Comparison of ENCODE assay signal across 21 cellular contexts in genomic region chr14:24924544-24924943, GRCh38.
A peak's percentile ranks its signal among the peaks of the same experiment; 100 is the strongest.
DNase-seq lines count a peak whose midpoint lies in the region; ATAC-seq and TF ChIP-seq lines count a peak whose summit lies in the region.
"Had no signal": no experiment of that assay in that cellular context is flagged by ENCODE, and none has a peak within 500 bp of the region (broad histone marks: within the 10 kb centered on the region; RNA-seq: fewer than 3 reads in every experiment).

No MANE protein-coding gene starts in this region.

- no peak overlapping the region for H3K9ac ChIP-seq in IMR-90 (ENCODE audit: low read depth, low read length)
- H3K9ac ChIP-seq: BLaER1 treated with 17β-estradiol and CSF1 and Interleukin-3, amounts not matched to agents 10 nM and 100 nM; SK-N-SH had no signal

- dilution Hi-C loops in IMR-90 (cut with HindIII; ENCODE audit: low sequenced_read_pairs, unreplicated experiment): no loop called here

- no peak for TF ChIP-seq CTCF in GM12865 (IDR thresholded peaks at IDR 0.05; ENCODE audit: insufficient read depth, low read depth, low read length, missing control alignments)
- no peak for TF ChIP-seq CTCF in IMR-90 (conservative IDR thresholded peaks at IDR 0.05; ENCODE audit: low read depth, low read length)

- no peak overlapping the region for H2AK5ac ChIP-seq in IMR-90 (ENCODE audit: low read depth, low read length)

- no peak overlapping the region for H2BK5ac ChIP-seq in IMR-90 (ENCODE audit: low read depth, low read length, poor library complexity, severe bottlenecking)

- H4K8ac ChIP-seq in IMR-90 (ENCODE audit: low read depth in 2 of 2, low read length in 2 of 2): no peak overlapping the region

- no peak overlapping the region for H3K27ac Mint-ChIP-seq in activated naive CD4-positive, alpha-beta T cell treated with anti-CD3 and anti-CD28 coated beads, Interleukin-2, amount 10 ng/mL, durations not matched to agents 7 days and 5 days
- H3K27ac Mint-ChIP-seq: CD4-positive, alpha-beta memory T cell had no signal

- ATAC-seq in GM19397 (IDR thresholded peaks at IDR 0.05; ENCODE audit: unreplicated experiment): peak; percentile 58
- peak; percentile 68 for ATAC-seq in HG02798 (IDR thresholded peaks at IDR 0.05; ENCODE audit: poor library complexity, unreplicated experiment)
- no peak for ATAC-seq in IMR-90 (ENCODE audit: low read depth)
- ATAC-seq: Panc1 had no signal

- no peaks in the 10 kb centered on the region for H3K27me3 ChIP-seq in IMR-90 (ENCODE audit: control insufficient read depth, insufficient read depth, low read length)
- H3K27me3 ChIP-seq: BLaER1 treated with 17β-estradiol and CSF1 and Interleukin-3, amounts not matched to agents 10 nM and 100 nM; MG63 had no signal

- H3K27me3 Mint-ChIP-seq in activated naive CD4-positive, alpha-beta T cell treated with anti-CD3 and anti-CD28 coated beads, Interleukin-2, amount 10 ng/mL, durations not matched to agents 7 days and 5 days: no peaks in the 10 kb centered on the region

- no peaks in the 10 kb centered on the region for H4K20me1 ChIP-seq in IMR-90 (ENCODE audit: insufficient read depth, low read length)
- H4K20me1 ChIP-seq: BLaER1 treated with 17β-estradiol and CSF1 and Interleukin-3, amounts not matched to agents 10 nM and 100 nM had no signal

- no peak overlapping the region for H3K4me2 ChIP-seq in IMR-90 (ENCODE audit: low read depth, low read length)
- H3K4me2 ChIP-seq: BLaER1 treated with 17β-estradiol and CSF1 and Interleukin-3, amounts not matched to agents 10 nM and 100 nM; SK-N-SH had no signal

- intact Hi-C loops in IMR-90 (cut with micrococcal nuclease): no loop called here

- no peak overlapping the region for H2AFZ ChIP-seq in IMR-90 (replicated peaks; ENCODE audit: low read length, poor library complexity)

- no peaks in the 10 kb centered on the region for H3K36me3 Mint-ChIP-seq in activated naive CD4-positive, alpha-beta T cell treated with anti-CD3 and anti-CD28 coated beads, Interleukin-2, amount 10 ng/mL, durations not matched to agents 7 days and 5 days
- H3K36me3 Mint-ChIP-seq: CD4-positive, alpha-beta memory T cell had no signal

- H3K9me3 ChIP-seq in IMR-90 (ENCODE audit: control insufficient read depth, insufficient read depth, low read length): no peaks in the 10 kb centered on the region
- H3K9me3 ChIP-seq: BLaER1 treated with 17β-estradiol and CSF1 and Interleukin-3, amounts not matched to agents 10 nM and 100 nM; Caco-2; MG63; SK-N-SH had no signal

- DNase-seq in GM12865 (ENCODE audit: low read depth): peak; percentile 17
- DNase-seq in IMR-90: no peak
- DNase-seq in activated naive CD4-positive, alpha-beta T cell treated with anti-CD3 and anti-CD28 coated beads, Interleukin-2, amount 10 ng/mL, durations not matched to agents 7 days and 5 days: no peak
- no peak for DNase-seq in dermis blood vessel endothelial cell
- no peak for DNase-seq in A172 (ENCODE audit: low spot score)
- no peak for DNase-seq in NCI-H1694 (lab: John Stamatoyannopoulos, UW)
- DNase-seq: Caco-2; CD4-positive, alpha-beta memory T cell; DND-41; MG63; NCI-H1436 treated with DMSO at 0.1 percent for 48 hours; NCI-H226; NCI-H774; SIG-M5; SK-N-SH; T-helper 2 cell had no signal

- no peaks in the 10 kb centered on the region for H3K4me1 Mint-ChIP-seq in activated naive CD4-positive, alpha-beta T cell treated with anti-CD3 and anti-CD28 coated beads, Interleukin-2, amount 10 ng/mL, durations not matched to agents 7 days and 5 days
- H3K4me1 Mint-ChIP-seq: CD4-positive, alpha-beta memory T cell had no signal

- no peaks in the 10 kb centered on the region for H3K9me3 Mint-ChIP-seq in activated naive CD4-positive, alpha-beta T cell treated with anti-CD3 and anti-CD28 coated beads, Interleukin-2, amount 10 ng/mL, durations not matched to agents 7 days and 5 days
- H3K9me3 Mint-ChIP-seq: CD4-positive, alpha-beta memory T cell had no signal

- no peak overlapping the region for H2AK9ac ChIP-seq in IMR-90 (replicated peaks; ENCODE audit: low read depth, low read length, poor library complexity)

- H3K27ac ChIP-seq in IMR-90 (ENCODE audit: insufficient read depth, low read length): no peak overlapping the region
- H3K27ac ChIP-seq: 22Rv1; BLaER1 treated with 17β-estradiol and CSF1 and Interleukin-3, amounts not matched to agents 10 nM and 100 nM had no signal

- H2BK15ac ChIP-seq in IMR-90 (ENCODE audit: low read depth, low read length): no peak overlapping the region

- H3K79me1 ChIP-seq in IMR-90 (ENCODE audit: low read depth in 1 of 2, low read length in 2 of 2): no peaks in the 10 kb centered on the region

- WGBS in IMR-90 (ENCODE audit: extremely low coverage in 2 of 2, insufficient read length in 1 of 2), 2 experiments: 67% methylated on average over 1 of the region's 3 CpGs; no CpG with 5 or more reads in 1 of the 2 experiments

- no peak overlapping the region for H2BK120ac ChIP-seq in IMR-90 (ENCODE audit: low read depth, low read length)

- no peaks in the 10 kb centered on the region for H3K36me3 ChIP-seq in IMR-90 (ENCODE audit: control insufficient read depth, insufficient read depth, low read length)
- H3K36me3 ChIP-seq: BLaER1 treated with 17β-estradiol and CSF1 and Interleukin-3, amounts not matched to agents 10 nM and 100 nM; MG63 had no signal

- H4K91ac ChIP-seq in IMR-90 (ENCODE audit: insufficient read depth, low read depth, low read length): no peak overlapping the region

- H2BK20ac ChIP-seq in IMR-90 (ENCODE audit: low read depth, low read length): no peak overlapping the region

- TF ChIP-seq RAD21 in IMR-90 (IDR thresholded peaks at IDR 0.05; ENCODE audit: low read length): no peak

- H3K9me1 ChIP-seq in IMR-90 (ENCODE audit: insufficient read depth, low read length): no peaks in the 10 kb centered on the region; the same call in 1 of the 2 replicates

- POLR2A ChIA-PET in IMR-90 (lab: Charles Lee; ENCODE audit: unreplicated experiment): no interaction called here

- no peak for TF ChIP-seq POLR2A in IMR-90 (IDR thresholded peaks at IDR 0.05; ENCODE audit: low read depth, low read length)

- H3K4ac ChIP-seq in IMR-90 (ENCODE audit: low read depth, low read length): no peak overlapping the region

- H3K56ac ChIP-seq in IMR-90 (ENCODE audit: extremely low read depth, insufficient read depth, low read length): no peak overlapping the region

- H3K4me1 ChIP-seq in IMR-90 (ENCODE audit: control insufficient read depth, insufficient read depth, low read length): peaks cover 4% of the 10 kb centered on the region; the same call in 1 of the 2 replicates
- H3K4me1 ChIP-seq: Caco-2 had no signal

- CTCF ChIA-PET in IMR-90 (lab: Yijun Ruan, JAX): no interaction called here
- CTCF ChIA-PET in activated naive CD4-positive, alpha-beta T cell treated with anti-CD3 and anti-CD28 coated beads, Interleukin-2, amount 10 ng/mL, durations not matched to agents 7 days and 5 days (lab: Charles Lee): no interaction called here

- no peak overlapping the region for H3K4me3 ChIP-seq in GM12865 (ENCODE audit: low read depth, low read length)
- H3K4me3 ChIP-seq in IMR-90 (ENCODE audit: insufficient read depth, low read depth, low read length): no peak overlapping the region
- H3K4me3 ChIP-seq: BLaER1 treated with 17β-estradiol and CSF1 and Interleukin-3, amounts not matched to agents 10 nM and 100 nM; MG63 had no signal

- H3K4me3 Mint-ChIP-seq in activated naive CD4-positive, alpha-beta T cell treated with anti-CD3 and anti-CD28 coated beads, Interleukin-2, amount 10 ng/mL, durations not matched to agents 7 days and 5 days: no peak overlapping the region
- H3K4me3 Mint-ChIP-seq: CD4-positive, alpha-beta memory T cell had no signal

- BruUV-seq in IMR-90 (replicated peaks; lab: Mats Ljungman, UMichigan): no TSS peak

- no peak overlapping the region for H3K18ac ChIP-seq in IMR-90 (ENCODE audit: low read depth, low read length)

- no peak overlapping the region for H3K23ac ChIP-seq in IMR-90 (ENCODE audit: low read depth, low read length)

- 0 out of 2 replicates have a peak overlapping the region, but pooled peaks have one; percentile 37 for H3K14ac ChIP-seq in IMR-90 (replicated peaks; ENCODE audit: low read depth, low read length)

- in situ Hi-C loops in IMR-90 (cut with MboI; ENCODE audit: low sequenced_read_pairs): no loop called here

- H4K5ac ChIP-seq in IMR-90 (ENCODE audit: low read depth, low read length): no peak overlapping the region

TF ChIP-seq in IMR-90, 13 proteins besides CTCF, POLR2A, EP300 and RAD21:
- TF ChIP-seq CHD1 (IDR thresholded peaks at IDR 0.05; ENCODE audit: low read depth, low read length): no peak
- no peak for TF ChIP-seq MXI1 (IDR thresholded peaks at IDR 0.05; ENCODE audit: borderline replicate concordance, low read depth, low read length)
- no peak for TF ChIP-seq FOS (IDR thresholded peaks at IDR 0.05; ENCODE audit: low read depth, low read length)
- no peak for TF ChIP-seq ELK1 (IDR thresholded peaks at IDR 0.05; ENCODE audit: borderline replicate concordance, low read depth, low read length)
- no peak for TF ChIP-seq MAZ (IDR thresholded peaks at IDR 0.05; ENCODE audit: borderline replicate concordance, low read depth, low read length)
- TF ChIP-seq RFX5 (IDR thresholded peaks at IDR 0.05; ENCODE audit: low read depth, low read length): no peak
- no peak for TF ChIP-seq RCOR1 (IDR thresholded peaks at IDR 0.05; ENCODE audit: insufficient replicate concordance, low read length)
- no peak for TF ChIP-seq SMC3 (IDR thresholded peaks at IDR 0.05; ENCODE audit: low read depth, low read length)
- TF ChIP-seq CEBPB (IDR thresholded peaks at IDR 0.05; ENCODE audit: low read depth, low read length): no peak
- no peak for TF ChIP-seq BHLHE40 (IDR thresholded peaks at IDR 0.05; ENCODE audit: low read depth, low read length)
- TF ChIP-seq, protein P1, sequence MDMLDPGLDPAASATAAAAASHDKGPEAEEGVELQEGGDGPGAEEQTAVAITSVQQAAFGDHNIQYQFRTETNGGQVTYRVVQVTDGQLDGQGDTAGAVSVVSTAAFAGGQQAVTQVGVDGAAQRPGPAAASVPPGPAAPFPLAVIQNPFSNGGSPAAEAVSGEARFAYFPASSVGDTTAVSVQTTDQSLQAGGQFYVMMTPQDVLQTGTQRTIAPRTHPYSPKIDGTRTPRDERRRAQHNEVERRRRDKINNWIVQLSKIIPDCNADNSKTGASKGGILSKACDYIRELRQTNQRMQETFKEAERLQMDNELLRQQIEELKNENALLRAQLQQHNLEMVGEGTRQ (IDR thresholded peaks at IDR 0.05; ENCODE audit: low read depth, low read length): no peak
- no peak for TF ChIP-seq MAFK (IDR thresholded peaks at IDR 0.05; ENCODE audit: low read depth, low read length)
- TF ChIP-seq NFE2L2 (IDR thresholded peaks at IDR 0.05; ENCODE audit: low read depth, low read length): no peak
TF ChIP-seq in IMR-90: peak in this region for 0.
